In the genomic region with DNA sequence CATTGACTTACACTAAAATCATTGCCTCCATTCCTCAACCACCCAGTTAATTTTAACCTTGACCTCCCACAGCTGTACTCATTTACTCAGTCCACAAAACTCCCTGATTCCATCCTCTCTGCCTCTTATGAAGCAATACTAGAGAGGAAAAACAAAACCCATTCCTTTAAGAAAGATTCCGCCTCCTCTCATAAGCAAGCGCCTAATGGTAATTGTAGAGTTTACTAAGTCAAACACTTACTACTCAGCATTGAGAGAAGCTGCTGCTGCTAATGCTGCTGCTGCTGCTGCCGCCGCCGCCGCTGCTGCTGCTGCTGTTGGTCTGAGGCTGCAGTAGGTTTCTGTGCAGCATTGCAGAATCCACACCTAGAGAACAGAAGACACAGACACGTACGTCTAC, we compare ENCODE assay signal across 8 cellular contexts. TPM values are rescaled to one million over a fixed set of nuclear protein-coding genes. Genes with fewer than 3 reads are reported as not detected.
A peak's percentile ranks its signal among the peaks of the same experiment; 100 is the strongest.
DNase-seq lines count a peak whose midpoint lies in the region; ATAC-seq and TF ChIP-seq lines count a peak whose summit lies in the region.

No MANE protein-coding gene starts in this region.

- no peaks in the 10 kb centered on the region for H3K27me3 Mint-ChIP-seq in activated CD4-positive, alpha-beta memory T cell treated with anti-CD3 and anti-CD28 coated beads, Interleukin-2, amount 10 ng/mL, durations not matched to agents 7 days and 5 days

- H3K4me1 ChIP-seq in stomach (peaks cover 38 to 68% (median 55%) of the 10 kb centered on the region in 4 donors), Karpas-422 (ENCODE audit: low read length) (peaks cover 27% of the 10 kb centered on the region)

- intact Hi-C loops in stomach (cut with DNase I; ENCODE audit: low total_unique reads) = no loop called here

- H3K4me1 Mint-ChIP-seq in activated CD4-positive, alpha-beta memory T cell treated with anti-CD3 and anti-CD28 coated beads, Interleukin-2, amount 10 ng/mL, durations not matched to agents 7 days and 5 days = peaks cover 18% of the 10 kb centered on the region

- H3K27ac ChIP-seq in stomach = peak overlapping the region; percentile 2 to 98 (median 95)
- H3K27ac ChIP-seq in Karpas-422 (ENCODE audit: low read length) = no peak overlapping the region

- no peak for TF ChIP-seq CTCF in stomach (IDR thresholded peaks at IDR 0.05)

- H3K36me3 ChIP-seq in stomach = no peaks in the 10 kb centered on the region
- H3K36me3 ChIP-seq in Karpas-422 (ENCODE audit: insufficient read depth, low read length) = no peaks in the 10 kb centered on the region

- TF ChIP-seq POLR2A in stomach (IDR thresholded peaks at IDR 0.05) = no peak

- CTCF ChIA-PET in activated CD4-positive, alpha-beta memory T cell treated with anti-CD3 and anti-CD28 coated beads, Interleukin-2, amount 10 ng/mL, durations not matched to agents 7 days and 5 days (lab: Charles Lee) = interaction anchor here (0.7 to 1.2 kb wide), 2 partner anchors 28 to 54 kb away, joined by 3 read pairs; no protein-coding TSS in a partner anchor

- H3K9me3 ChIP-seq in stomach = no peaks in the 10 kb centered on the region
- no peaks in the 10 kb centered on the region for H3K9me3 ChIP-seq in Karpas-422 (ENCODE audit: low read length)

- no peak for ATAC-seq in HG02981 (IDR thresholded peaks at IDR 0.05; ENCODE audit: unreplicated experiment)

- no peak overlapping the region for H3K4me2 ChIP-seq in Karpas-422 (ENCODE audit: low read depth, low read length, poor library complexity, severe bottlenecking)

- H3K36me3 Mint-ChIP-seq in activated CD4-positive, alpha-beta memory T cell treated with anti-CD3 and anti-CD28 coated beads, Interleukin-2, amount 10 ng/mL, durations not matched to agents 7 days and 5 days (ENCODE audit: low read depth) = peaks cover 4% of the 10 kb centered on the region

- POLR2A ChIA-PET in activated CD4-positive, alpha-beta memory T cell treated with anti-CD3 and anti-CD28 coated beads, Interleukin-2, amount 10 ng/mL, durations not matched to agents 7 days and 5 days (lab: Charles Lee) = interaction anchor here (1.2 to 11.5 kb wide), 2 partner anchors 52 to 71 kb away, joined by 4 to 446 read pairs; no protein-coding TSS in a partner anchor

- H2AFZ ChIP-seq in Karpas-422 (ENCODE audit: low read length) = no peak overlapping the region

- DNase-seq in activated CD4-positive, alpha-beta T cell treated with anti-CD3 and anti-CD28 coated beads for 48 hours = peak; percentile 25
- no peak for DNase-seq in activated CD4-positive, alpha-beta T cell treated with anti-CD3 and anti-CD28 coated beads, Interleukin-2, amount 50 U/mL, for 4 hours
- DNase-seq in anterior cingulate cortex (lab: John Stamatoyannopoulos, UW) (peak in 40 of 58 donors; percentile 9 to 73 (median 27)), iris pigment epithelial cell (ENCODE audit: low read depth) (peak; percentile 75), stomach (peak; percentile 39), Karpas-422 (no peak)
- DNase-seq in activated CD4-positive, alpha-beta memory T cell treated with anti-CD3 and anti-CD28 coated beads, Interleukin-2, amount 10 ng/mL, durations not matched to agents 7 days and 5 days = no peak

- no peak for TF ChIP-seq EP300 in stomach (IDR thresholded peaks at IDR 0.05)

- no peaks in the 10 kb centered on the region for H4K20me1 ChIP-seq in Karpas-422 (ENCODE audit: insufficient read depth, low read depth, low read length)

- H3K4me3 ChIP-seq in stomach (peak overlapping the region; percentile 85 to 97 (median 94)), Karpas-422 (ENCODE audit: low read length) (no peak overlapping the region)

- 14 to 37% (median 20%) methylated on average over 8 of the region's 8 CpGs for whole genome bisulfite sequencing in stomach, 5 donors

- no peaks in the 10 kb centered on the region for H3K9me2 ChIP-seq in Karpas-422 (replicated peaks; ENCODE audit: insufficient read depth, low read length)

- H3K4me3 Mint-ChIP-seq in activated CD4-positive, alpha-beta memory T cell treated with anti-CD3 and anti-CD28 coated beads, Interleukin-2, amount 10 ng/mL, durations not matched to agents 7 days and 5 days = no peak overlapping the region

- H3K9me3 Mint-ChIP-seq in activated CD4-positive, alpha-beta memory T cell treated with anti-CD3 and anti-CD28 coated beads, Interleukin-2, amount 10 ng/mL, durations not matched to agents 7 days and 5 days = no peaks in the 10 kb centered on the region

- H3K27ac Mint-ChIP-seq in activated CD4-positive, alpha-beta memory T cell treated with anti-CD3 and anti-CD28 coated beads, Interleukin-2, amount 10 ng/mL, durations not matched to agents 7 days and 5 days = no peak overlapping the region

- H3K9ac ChIP-seq in Karpas-422 (ENCODE audit: low read length) = no peak overlapping the region

- H3K27me3 ChIP-seq in stomach = no peaks in the 10 kb centered on the region
- H3K27me3 ChIP-seq in Karpas-422 (ENCODE audit: low read length) = no peaks in the 10 kb centered on the region

- no peaks in the 10 kb centered on the region for H3K79me2 ChIP-seq in Karpas-422 (ENCODE audit: low read length)

RNA-seq across cellular contexts. Expression of gene ADD3, which starts 2.1 kb away (rescaled TPM):
- 100 to 1,000 TPM in 3 of 5 donors, 10 to 100 TPM in 2; 66.0 to 600 (median 222) TPM for total RNA-seq in stomach
- 10 to 100 TPM; 22.9 to 64.9 (median 36.4) TPM for polyA plus RNA-seq in stomach
- total RNA-seq in Karpas-422 (2014; rRNA removed; shearing (Covaris generic); ENCODE audit: low replicate concordance) = 15.4 and 16.5 TPM in 2 replicates
- 100 to 1,000 TPM; 400 to 401 TPM for total RNA-seq in activated CD4-positive, alpha-beta memory T cell treated with anti-CD3 and anti-CD28 coated beads, Interleukin-2, amount 10 ng/mL, durations not matched to agents 7 days and 5 days

Comparison
In these comparisons a context has a peak if more than half of its experiments do, and no peak if none do; other contexts are left out.
1. DNase-seq: peak in activated CD4-positive, alpha-beta T cell treated with anti-CD3 and anti-CD28 coated beads for 48 hours (single experiment), anterior cingulate cortex (40 of 58), iris pigment epithelial cell (single experiment) and stomach (single experiment); none in activated CD4-positive, alpha-beta T cell treated with anti-CD3 and anti-CD28 coated beads, Interleukin-2, amount 50 U/mL, for 4 hours (0 of 2), Karpas-422 (single experiment) and activated CD4-positive, alpha-beta memory T cell treated with anti-CD3 and anti-CD28 coated beads, Interleukin-2, amount 10 ng/mL, durations not matched to agents 7 days and 5 days (single experiment).